ENCODE assay signal across 1 cellular context in genomic region chr6:35688605-35689322, GRCh38.
A peak's percentile ranks its signal among the peaks of the same experiment; 100 is the strongest.
TF ChIP-seq lines count a peak whose summit lies in the region.

Gene FKBP5, minus strand, starts transcription at chr6:35688915. Its CDS starts 46,091 bp downstream, at chr6:35642824.

TF ChIP-seq in K562, 482 proteins besides CTCF, POLR2A, EP300 and RAD21 (continued from another document and continues in another):
- TF ChIP-seq CUX1 (CRISPR knock-in tag; IDR thresholded peaks at IDR 0.05) (no peak), SAP30 (IDR thresholded peaks at IDR 0.05; ENCODE audit: borderline replicate concordance, insufficient read depth, low read depth, low read length, poor library complexity, severe bottlenecking) (no peak), ZZZ3 (IDR thresholded peaks at IDR 0.05) (no peak), ZNF354B (CRISPR knock-in tag; IDR thresholded peaks at IDR 0.05) (no peak), CSDE1 (IDR thresholded peaks at IDR 0.05) (no peak), MCM3 (IDR thresholded peaks at IDR 0.05) (no peak), ZNF217 (CRISPR knock-in tag; IDR thresholded peaks at IDR 0.05) (no peak), PRPF4 (IDR thresholded peaks at IDR 0.05; ENCODE audit: insufficient read depth, low read depth, low read length, poor library complexity, severe bottlenecking) (no peak), FOXK1 (CRISPR knock-in tag; IDR thresholded peaks at IDR 0.05; ENCODE audit: borderline replicate concordance) (no peak), ZBTB34 (CRISPR knock-in tag; IDR thresholded peaks at IDR 0.05) (no peak), L3MBTL2 (IDR thresholded peaks at IDR 0.05) (peak; percentile 86), EP400 (IDR thresholded peaks at IDR 0.05) (peak; percentile 88), E2F5 (CRISPR knock-in tag; IDR thresholded peaks at IDR 0.05) (no peak), ZKSCAN1 (IDR thresholded peaks at IDR 0.05; ENCODE audit: low read depth, low read length) (no peak), ZNF280B (CRISPR knock-in tag; IDR thresholded peaks at IDR 0.05) (no peak), EWSR1 (IDR thresholded peaks at IDR 0.05; ENCODE audit: borderline replicate concordance, low read depth, partially characterized antibody) (no peak), NBN (IDR thresholded peaks at IDR 0.05; ENCODE audit: low read depth) (no peak), MGA (IDR thresholded peaks at IDR 0.05) (peak; percentile 93), HIVEP1 (CRISPR knock-in tag; IDR thresholded peaks at IDR 0.05) (no peak), CAMTA2 (CRISPR knock-in tag; conservative IDR thresholded peaks at IDR 0.05) (no peak), NFYB (IDR thresholded peaks at IDR 0.05; ENCODE audit: extremely low read depth, insufficient read length) (peak; percentile 67), PHB2 (IDR thresholded peaks at IDR 0.05; ENCODE audit: low read depth) (no peak), ILF3 (IDR thresholded peaks at IDR 0.05; ENCODE audit: borderline replicate concordance) (peak; percentile 65; the same call in 1 of the 2 replicates), TCF7L2 (IDR thresholded peaks at IDR 0.05; ENCODE audit: low read depth, low read length) (no peak), NR2F6 (CRISPR knock-in tag; IDR thresholded peaks at IDR 0.05) (no peak; the same call in 1 of the 2 replicates), GABPA (tag; conservative IDR thresholded peaks at IDR 0.05; ENCODE audit: low read depth) (peak; percentile 43; the same call in 1 of the 2 replicates), RREB1 (CRISPR knock-in tag; IDR thresholded peaks at IDR 0.05) (no peak), CBFB (CRISPR knock-in tag; IDR thresholded peaks at IDR 0.05) (no peak), CBX1 (IDR thresholded peaks at IDR 0.05; ENCODE audit: low read depth) (0 out of 2 replicates have a peak, but pooled peaks have one; percentile 42), ZBED1 (IDR thresholded peaks at IDR 0.05) (no peak), RBM25 (IDR thresholded peaks at IDR 0.05; ENCODE audit: low read depth, low read length, severe bottlenecking) (peak; percentile 99)
